Comparison of ENCODE assay signal across 13 cellular contexts in genomic region chr12:124695861-124696260, GRCh38.
DNase-seq lines count a peak whose midpoint lies in the region; ATAC-seq, FAIRE-seq and TF ChIP-seq lines count a peak whose summit lies in the region.
"Had no signal": no experiment of that assay in that cellular context is flagged by ENCODE, and none has a peak within 500 bp of the region (broad histone marks: within the 10 kb centered on the region; RNA-seq: fewer than 3 reads in every experiment).

No MANE protein-coding gene starts in this region.

- TF ChIP-seq RAD21 in K562 (CRISPR knock-in tag; conservative IDR thresholded peaks at IDR 0.05 in 1 of 2, IDR thresholded peaks at IDR 0.05 in 1 of 2), result no peak

- TF ChIP-seq CTCF in Calu3 (IDR thresholded peaks at IDR 0.05; ENCODE audit: unreplicated experiment) (no peak), K562 (IDR thresholded peaks at IDR 0.05 in 2 of 3, conservative IDR thresholded peaks at IDR 0.05 in 1 of 3; ENCODE audit: insufficient read depth in 2 of 3, low read depth in 1 of 3, low read length in 3 of 3) (no peak), kidney (IDR thresholded peaks at IDR 0.05; ENCODE audit: borderline replicate concordance, extremely low read depth, insufficient read depth) (no peak)

- H3K9me3 Mint-ChIP-seq in Calu3 (ENCODE audit: low read depth, unreplicated experiment), result no peaks in the 10 kb centered on the region
- H3K9me3 Mint-ChIP-seq: dendritic cell treated with granulocyte-macrophage colony-stimulating factor and Interleukin-4, amounts not matched to agents 40 ng/mL and 50 ng/mL, for 4 days had no signal

- H2AFZ ChIP-seq in K562 (ENCODE audit: low read depth, low read length), result no peak overlapping the region

- WGBS in K562 (ENCODE audit: insufficient coverage, low coverage, missing lambda C conversion rate), result 0% methylated on average over 5 of the region's 5 CpGs

- BruUV-seq in Calu3 (replicated peaks; lab: Mats Ljungman, UMichigan) (no TSS peak), K562 (replicated peaks; lab: Mats Ljungman, UMichigan) (no TSS peak)

- H3K27me3 ChIP-seq in K562 (ENCODE audit: control insufficient read depth in 2 of 2, insufficient read depth in 2 of 2, low read length in 2 of 2), result peaks cover 41 to 86% of the 10 kb centered on the region in 2 experiments
- H3K27me3 ChIP-seq: spleen had no signal

- H3K4me3 ChIP-seq in K562 (no peak overlapping the region), kidney (ENCODE audit: low read length in 2 of 2) (no peak overlapping the region)
- H3K4me3 ChIP-seq: spleen had no signal

- H3K4me2 ChIP-seq in K562 (ENCODE audit: insufficient read depth, low read length), result no peak overlapping the region

- H3K9me3 ChIP-seq in K562 (replicated peaks; ENCODE audit: control insufficient read depth, insufficient read depth, low read depth, low read length) (no peaks in the 10 kb centered on the region), kidney (ENCODE audit: control insufficient read depth in 1 of 2, low read length in 2 of 2) (peaks cover 0 to 6% of the 10 kb centered on the region in 2 donors)

- in situ Hi-C loops in K562 (cut with MboI), result no loop called here

- no peaks in the 10 kb centered on the region for H3K9me1 ChIP-seq in K562 (ENCODE audit: control insufficient read depth, insufficient read depth, low read length)

- FAIRE-seq in K562 (lab: Jason Lieb, UNC), result no peak
- FAIRE-seq in kidney (lab: Jason Lieb, UNC), result no peak

- H3K27me3 Mint-ChIP-seq in Calu3 (ENCODE audit: unreplicated experiment), result no peaks in the 10 kb centered on the region
- H3K27me3 Mint-ChIP-seq: activated naive CD8-positive, alpha-beta T cell had no signal

- no peaks in the 10 kb centered on the region for H3K79me2 ChIP-seq in K562 (ENCODE audit: control insufficient read depth, insufficient read depth, low read length)

- no peak for DNase-seq in Calu3
- DNase-seq in M059J (ENCODE audit: low read depth), result peak; percentile 43
- DNase-seq in K562 (ENCODE audit: extremely low read depth in 1 of 4, low spot score in 3 of 4), result no peak
- peak; percentile 66 for DNase-seq in kidney
- no peak for DNase-seq in superior temporal gyrus (ENCODE audit: extremely low spot score)
- DNase-seq in epidermal melanocyte (ENCODE audit: insufficient read length, low spot score), result no peak
- DNase-seq in NCI-H2029 treated with DMSO at 0.1 percent for 48 hours (lab: John Stamatoyannopoulos, UW), result no peak
- DNase-seq: spleen, T-helper 9 cell had no signal

- TF ChIP-seq EP300 in K562 (IDR thresholded peaks at IDR 0.05; ENCODE audit: low read length), result no peak

- H3K4me1 ChIP-seq in K562 (replicated peaks in 1 of 2; ENCODE audit: control insufficient read depth in 2 of 2, insufficient read depth in 2 of 2, low read length in 2 of 2), result peaks cover 0 to 3% of the 10 kb centered on the region in 2 experiments; a peak in 2 of 5 replicates
- no peaks in the 10 kb centered on the region for H3K4me1 ChIP-seq in kidney (ENCODE audit: control insufficient read depth in 1 of 2, insufficient read depth in 1 of 2, low read depth in 1 of 2, low read length in 2 of 2)

- no peak overlapping the region for H3K4me3 Mint-ChIP-seq in Calu3 (ENCODE audit: low read depth, unreplicated experiment)
- H3K4me3 Mint-ChIP-seq: activated naive CD8-positive, alpha-beta T cell; dendritic cell treated with granulocyte-macrophage colony-stimulating factor and Interleukin-4, amounts not matched to agents 40 ng/mL and 50 ng/mL, for 4 days had no signal

- H3K27ac Mint-ChIP-seq in Calu3 (ENCODE audit: unreplicated experiment), result peak overlapping the region; percentile 27
- H3K27ac Mint-ChIP-seq: activated naive CD8-positive, alpha-beta T cell; dendritic cell treated with granulocyte-macrophage colony-stimulating factor and Interleukin-4, amounts not matched to agents 40 ng/mL and 50 ng/mL, for 4 days had no signal

- ATAC-seq in K562, result peak; percentile 52; the same call in 1 of the 3 replicates
- no peak for ATAC-seq in HG02642 (IDR thresholded peaks at IDR 0.05; ENCODE audit: poor library complexity, unreplicated experiment)

- intact Hi-C loops in Calu3 (cut with micrococcal nuclease; ENCODE audit: unreplicated experiment), result loop anchor here (1.0 to 5.0 kb wide), 2 partner anchors 31 to 51 kb away; no protein-coding TSS in a partner anchor
- intact Hi-C loops in K562 (cut with micrococcal nuclease), result no loop called here
- intact Hi-C loops in kidney (cut with DNase I), result no loop called here

- POLR2A ChIA-PET in K562 (lab: Yijun Ruan, JAX), result interaction anchor here (0.7 kb wide), 1 partner anchor 10 kb away, joined by 3 read pairs; no protein-coding TSS in a partner anchor

- H3K4me1 Mint-ChIP-seq in Calu3 (ENCODE audit: low read depth, unreplicated experiment), result peaks cover 44% of the 10 kb centered on the region

- H3K36me3 ChIP-seq in K562 (ENCODE audit: control insufficient read depth, insufficient read depth, low read length), result no peaks in the 10 kb centered on the region
- no peaks in the 10 kb centered on the region for H3K36me3 ChIP-seq in kidney (ENCODE audit: control insufficient read depth in 1 of 2, insufficient read depth in 2 of 2, low read length in 2 of 2)
- H3K36me3 ChIP-seq: neutrophil, spleen had no signal

- no peaks in the 10 kb centered on the region for H3K36me3 Mint-ChIP-seq in Calu3 (ENCODE audit: insufficient read depth, unreplicated experiment)
- H3K36me3 Mint-ChIP-seq: activated naive CD8-positive, alpha-beta T cell had no signal

- peaks cover 5% of the 10 kb centered on the region; the same call in 1 of the 2 replicates for H4K20me1 ChIP-seq in K562 (replicated peaks; ENCODE audit: control insufficient read depth, insufficient read depth, low read length)

- no peak for TF ChIP-seq POLR2A in K562 (conservative IDR thresholded peaks at IDR 0.05)

- CTCF ChIA-PET in Calu3 (lab: Charles Lee) (no interaction called here), K562 (lab: Yijun Ruan, JAX; ENCODE audit: low intra/inter-chr PET ratio) (no interaction called here)

- no peak overlapping the region for H3K27ac ChIP-seq in K562 (ENCODE audit: extremely low read depth, low read depth, low read length)
- H3K27ac ChIP-seq in kidney (ENCODE audit: low read depth in 2 of 2, low read length in 2 of 2), result no peak overlapping the region
- H3K27ac ChIP-seq: neutrophil, spleen had no signal

- H3K9ac ChIP-seq in K562 (ENCODE audit: insufficient read depth in 1 of 2, low read depth in 2 of 2, low read length in 2 of 2) (no peak overlapping the region), kidney (ENCODE audit: low read length in 2 of 2) (no peak overlapping the region)

TF ChIP-seq in K562, 482 proteins besides CTCF, POLR2A, EP300 and RAD21:
- no peak for TF ChIP-seq ZNF644 (tag; IDR thresholded peaks at IDR 0.05; ENCODE audit: low read depth)
- TF ChIP-seq MIER1 (IDR thresholded peaks at IDR 0.05; ENCODE audit: low read depth), result peak; percentile 58; the same call in 1 of the 2 replicates
- peak; percentile 70; the same call in 1 of the 2 replicates for TF ChIP-seq EHMT2 (IDR thresholded peaks at IDR 0.05)
- peak; percentile 78; the same call in 1 of the 2 replicates for TF ChIP-seq REST (CRISPR knock-in tag; IDR thresholded peaks at IDR 0.05; ENCODE audit: low read depth)
TF ChIP-seq in K562: peak in this region for 3.

Comparison
In these comparisons a context has a peak if more than half of its experiments do, and no peak if none do; other contexts are left out.
1. DNase-seq: peak in M059J (single experiment) and kidney (single experiment); none in Calu3 (single experiment), K562 (0 of 4), superior temporal gyrus (single experiment), epidermal melanocyte (single experiment) and NCI-H2029 treated with DMSO at 0.1 percent for 48 hours (single experiment).